In genomic region chr1:71276466-71276865, GRCh38 we compare ENCODE assay signal across 35 cellular contexts.
"Had no signal": no experiment of that assay in that cellular context is flagged by ENCODE, and none has a peak within 500 bp of the region (broad histone marks: within the 10 kb centered on the region; RNA-seq: fewer than 3 reads in every experiment).

No MANE protein-coding gene starts in this region.

- DNase-seq: activated CD4-positive, alpha-beta memory T cell treated with anti-CD3 and anti-CD28 coated beads, Interleukin-2, amount 10 ng/mL, durations not matched to agents 7 days and 5 days; activated CD4-positive, alpha-beta T cell treated with anti-CD3 and anti-CD28 coated beads for 1 hour; activated CD4-positive, alpha-beta T cell treated with anti-CD3 and anti-CD28 coated beads for 48 hours; activated CD4-positive, CD25-positive, alpha-beta regulatory T cell; activated CD8-positive, alpha-beta memory T cell treated with anti-CD3 and anti-CD28 coated beads for 24 hours; activated CD8-positive, alpha-beta memory T cell treated with anti-CD3 and anti-CD28 coated beads, Interleukin-2, amount 10 ng/mL, durations not matched to agents 7 days and 5 days; activated CD8-positive, alpha-beta memory T cell treated with anti-CD3 and anti-CD28 coated beads, Interleukin-2, amount 50 U/mL, for 48 hours; activated effector memory CD4-positive, alpha-beta T cell treated with Interleukin-2 at 50 U/mL for 16 hours; activated naive CD4-positive, alpha-beta T cell treated with anti-CD3 and anti-CD28 coated beads, Interleukin-2, amount 10 ng/mL, durations not matched to agents 7 days and 5 days; activated naive CD8-positive, alpha-beta T cell treated with anti-CD3 and anti-CD28 coated beads, Interleukin-2, amount 50 U/mL, for 24 hours; activated T-cell treated with anti-CD3 and anti-CD28 coated beads, Interleukin-2, amount 50 U/mL, for 48 hours; anterior cingulate cortex; Kasumi-1; MG63; NCI-H1048; NCI-H1105 treated with DMSO at 0.1 percent for 48 hours; NCI-H1436; NCI-H1694; NCI-H2029; NCI-H2171; NCI-H510A; NCI-H526; NCI-H748 treated with DMSO at 0.1 percent for 48 hours; NK-92 treated with Interleukin-12 subunit alpha and Interleukin-12 subunit beta, amount 100 ng/mL, for 24 hours; PC-9; Right ventricle myocardium superior; SW 1271; T-helper 1 cell; T-helper 2 cell; T-helper 9 cell had no signal

- H3K9me3 Mint-ChIP-seq: brain had no signal

- H3K36me3 ChIP-seq: cardiac muscle cell, MG63, WERI-Rb-1 had no signal

- H3K36me3 Mint-ChIP-seq: activated CD8-positive, alpha-beta memory T cell treated with anti-CD3 and anti-CD28 coated beads, Interleukin-2, amount 10 ng/mL, durations not matched to agents 7 days and 5 days; activated naive CD4-positive, alpha-beta T cell treated with anti-CD3 and anti-CD28 coated beads, Interleukin-2, amount 10 ng/mL, durations not matched to agents 7 days and 5 days; activated naive CD8-positive, alpha-beta T cell; brain had no signal

- H2AFZ ChIP-seq: PC-9 had no signal

- H3K27ac Mint-ChIP-seq: activated CD4-positive, alpha-beta memory T cell treated with anti-CD3 and anti-CD28 coated beads, Interleukin-2, amount 10 ng/mL, durations not matched to agents 7 days and 5 days; activated CD8-positive, alpha-beta memory T cell treated with anti-CD3 and anti-CD28 coated beads, Interleukin-2, amount 10 ng/mL, durations not matched to agents 7 days and 5 days; activated naive CD4-positive, alpha-beta T cell treated with anti-CD3 and anti-CD28 coated beads, Interleukin-2, amount 10 ng/mL, durations not matched to agents 7 days and 5 days; activated naive CD8-positive, alpha-beta T cell; activated naive CD8-positive, alpha-beta T cell treated with anti-CD3 and anti-CD28 coated beads, Interleukin-2, amount 50 U/mL, for 24 hours; brain had no signal

- H3K4me3 Mint-ChIP-seq: activated CD4-positive, alpha-beta memory T cell treated with anti-CD3 and anti-CD28 coated beads, Interleukin-2, amount 10 ng/mL, durations not matched to agents 7 days and 5 days; activated CD8-positive, alpha-beta memory T cell treated with anti-CD3 and anti-CD28 coated beads, Interleukin-2, amount 10 ng/mL, durations not matched to agents 7 days and 5 days; activated naive CD4-positive, alpha-beta T cell treated with anti-CD3 and anti-CD28 coated beads, Interleukin-2, amount 10 ng/mL, durations not matched to agents 7 days and 5 days; activated naive CD8-positive, alpha-beta T cell; activated naive CD8-positive, alpha-beta T cell treated with anti-CD3 and anti-CD28 coated beads, Interleukin-2, amount 50 U/mL, for 24 hours; brain; central memory CD8-positive, alpha-beta T cell had no signal

- H3K4me3 ChIP-seq: cardiac muscle cell, MG63, PC-9 had no signal

- H3K27me3 ChIP-seq: cardiac muscle cell, MG63 had no signal

- H3K4me1 Mint-ChIP-seq: activated CD4-positive, alpha-beta memory T cell treated with anti-CD3 and anti-CD28 coated beads, Interleukin-2, amount 10 ng/mL, durations not matched to agents 7 days and 5 days; activated CD8-positive, alpha-beta memory T cell treated with anti-CD3 and anti-CD28 coated beads, Interleukin-2, amount 10 ng/mL, durations not matched to agents 7 days and 5 days; activated naive CD4-positive, alpha-beta T cell treated with anti-CD3 and anti-CD28 coated beads, Interleukin-2, amount 10 ng/mL, durations not matched to agents 7 days and 5 days; activated naive CD8-positive, alpha-beta T cell treated with anti-CD3 and anti-CD28 coated beads, Interleukin-2, amount 50 U/mL, for 24 hours; brain; central memory CD8-positive, alpha-beta T cell had no signal

- H3K4me2 ChIP-seq: PC-9 had no signal

- H3K9me3 ChIP-seq: MG63 had no signal

- H3K27me3 Mint-ChIP-seq: activated CD4-positive, alpha-beta memory T cell treated with anti-CD3 and anti-CD28 coated beads, Interleukin-2, amount 10 ng/mL, durations not matched to agents 7 days and 5 days; activated CD8-positive, alpha-beta memory T cell treated with anti-CD3 and anti-CD28 coated beads, Interleukin-2, amount 10 ng/mL, durations not matched to agents 7 days and 5 days; activated naive CD4-positive, alpha-beta T cell treated with anti-CD3 and anti-CD28 coated beads, Interleukin-2, amount 10 ng/mL, durations not matched to agents 7 days and 5 days; activated naive CD8-positive, alpha-beta T cell; activated naive CD8-positive, alpha-beta T cell treated with anti-CD3 and anti-CD28 coated beads, Interleukin-2, amount 50 U/mL, for 24 hours; brain; central memory CD8-positive, alpha-beta T cell had no signal

- H3K27ac ChIP-seq: cardiac muscle cell, PC-9, WERI-Rb-1 had no signal
